8 cellular contexts compared by ENCODE assay signal in genomic region chr4:112515278-112516075, GRCh38. TPM values are rescaled to one million over a fixed set of nuclear protein-coding genes. Genes with fewer than 3 reads are reported as not detected.
A peak's percentile ranks its signal among the peaks of the same experiment; 100 is the strongest.
DNase-seq lines count a peak whose midpoint lies in the region; ATAC-seq, FAIRE-seq and TF ChIP-seq lines count a peak whose summit lies in the region.

No MANE protein-coding gene starts in this region.

- no peaks in the 10 kb centered on the region for H3K36me3 ChIP-seq in pancreas

- intact Hi-C loops in pancreas (cut with DNase I), result no loop called here

- H3K4me3 Mint-ChIP-seq in activated CD8-positive, alpha-beta memory T cell treated with anti-CD3 and anti-CD28 coated beads, Interleukin-2, amount 10 ng/mL, durations not matched to agents 7 days and 5 days, result peak overlapping the region; percentile 92

- peak; percentile 65 for ATAC-seq in activated CD8-positive, alpha-beta memory T cell treated with anti-CD3 and anti-CD28 coated beads, Interleukin-2, amount 10 ng/mL, durations not matched to agents 7 days and 5 days
- ATAC-seq in pancreas, result peak; percentile 58 to 78 (median 76)

- peak overlapping the region; percentile 76 for H3K27ac Mint-ChIP-seq in activated CD8-positive, alpha-beta memory T cell treated with anti-CD3 and anti-CD28 coated beads, Interleukin-2, amount 10 ng/mL, durations not matched to agents 7 days and 5 days

- peak; percentile 76 for DNase-seq in activated CD8-positive, alpha-beta memory T cell treated with anti-CD3 and anti-CD28 coated beads for 24 hours
- no peak for DNase-seq in activated CD8-positive, alpha-beta memory T cell treated with anti-CD3 and anti-CD28 coated beads, Interleukin-2, amount 50 U/mL, for 4 hours
- DNase-seq in H54 (ENCODE audit: insufficient read length, low spot score) (peak; percentile 35), Kasumi-1 (lab: John Stamatoyannopoulos, UW) (peak; percentile 47 to 52), glomerular visceral epithelial cell (ENCODE audit: extremely low spot score) (peak; percentile 50), pancreas (peak in 3 of 6 donors; percentile 28 to 79 (median 72)), SKM-1 (lab: John Stamatoyannopoulos, UW; ENCODE audit: unreplicated experiment) (no peak)
- DNase-seq in activated CD8-positive, alpha-beta memory T cell treated with anti-CD3 and anti-CD28 coated beads, Interleukin-2, amount 10 ng/mL, durations not matched to agents 7 days and 5 days, result peak; percentile 64

- H3K27me3 ChIP-seq in pancreas, result peaks cover 17 to 82% (median 44%) of the 10 kb centered on the region in 4 donors

- TF ChIP-seq POLR2A in H54 (IDR thresholded peaks at IDR 0.05; ENCODE audit: low read depth, low read length), result no peak

- H3K4me1 ChIP-seq in pancreas, result peaks cover 4 to 19% (median 18%) of the 10 kb centered on the region in 3 donors

- no peaks in the 10 kb centered on the region for H3K36me3 Mint-ChIP-seq in activated CD8-positive, alpha-beta memory T cell treated with anti-CD3 and anti-CD28 coated beads, Interleukin-2, amount 10 ng/mL, durations not matched to agents 7 days and 5 days

- H3K4me1 Mint-ChIP-seq in activated CD8-positive, alpha-beta memory T cell treated with anti-CD3 and anti-CD28 coated beads, Interleukin-2, amount 10 ng/mL, durations not matched to agents 7 days and 5 days, result peaks cover 57% of the 10 kb centered on the region

- CTCF ChIA-PET in activated CD8-positive, alpha-beta memory T cell treated with anti-CD3 and anti-CD28 coated beads, Interleukin-2, amount 10 ng/mL, durations not matched to agents 7 days and 5 days (lab: Charles Lee), result interaction anchor here (0.6 to 2.6 kb wide), 6 partner anchors 9 to 213 kb away, joined by 3 to 10 read pairs (median 5); partner anchors contain the start of genes LARP7 and ZGRF1

- H3K9me3 Mint-ChIP-seq in activated CD8-positive, alpha-beta memory T cell treated with anti-CD3 and anti-CD28 coated beads, Interleukin-2, amount 10 ng/mL, durations not matched to agents 7 days and 5 days (ENCODE audit: low read depth), result no peaks in the 10 kb centered on the region

- peak overlapping the region; percentile 27 to 70 (median 38) for H3K4me3 ChIP-seq in pancreas

- TF ChIP-seq CTCF in pancreas (IDR thresholded peaks at IDR 0.05), result no peak

- no peaks in the 10 kb centered on the region for H3K9me3 ChIP-seq in pancreas

- no peak overlapping the region for H3K27ac ChIP-seq in pancreas

- 1% methylated on average over 83 to 87 of the region's 87 CpGs for WGBS in pancreas, 2 donors

- FAIRE-seq in H54 (lab: Jason Lieb, UNC) (no peak), pancreas (lab: Jason Lieb, UNC) (no peak)

- peaks cover 93% of the 10 kb centered on the region for H3K27me3 Mint-ChIP-seq in activated CD8-positive, alpha-beta memory T cell treated with anti-CD3 and anti-CD28 coated beads, Interleukin-2, amount 10 ng/mL, durations not matched to agents 7 days and 5 days

RNA-seq across cellular contexts. Expression of gene NEUROG2, which starts 0.5 kb away (rescaled TPM):
- total RNA-seq in activated CD8-positive, alpha-beta memory T cell treated with anti-CD3 and anti-CD28 coated beads, Interleukin-2, amount 10 ng/mL, durations not matched to agents 7 days and 5 days, result under 1 TPM in 1 of 2 experiments, not detected in 1; 0.12 TPM
- total RNA-seq in pancreas, result not detected
- polyA plus RNA-seq in pancreas, result not detected

Comparison
In these comparisons a context has a peak if more than half of its experiments do, and no peak if none do; other contexts are left out.
1. DNase-seq: peak in activated CD8-positive, alpha-beta memory T cell treated with anti-CD3 and anti-CD28 coated beads for 24 hours (single experiment), H54 (single experiment), Kasumi-1 (2 of 2), activated CD8-positive, alpha-beta memory T cell treated with anti-CD3 and anti-CD28 coated beads, Interleukin-2, amount 10 ng/mL, durations not matched to agents 7 days and 5 days (single experiment) and glomerular visceral epithelial cell (single experiment); none in activated CD8-positive, alpha-beta memory T cell treated with anti-CD3 and anti-CD28 coated beads, Interleukin-2, amount 50 U/mL, for 4 hours (single experiment) and SKM-1 (single experiment).